17 cellular contexts compared by ENCODE assay signal in the genomic region with DNA sequence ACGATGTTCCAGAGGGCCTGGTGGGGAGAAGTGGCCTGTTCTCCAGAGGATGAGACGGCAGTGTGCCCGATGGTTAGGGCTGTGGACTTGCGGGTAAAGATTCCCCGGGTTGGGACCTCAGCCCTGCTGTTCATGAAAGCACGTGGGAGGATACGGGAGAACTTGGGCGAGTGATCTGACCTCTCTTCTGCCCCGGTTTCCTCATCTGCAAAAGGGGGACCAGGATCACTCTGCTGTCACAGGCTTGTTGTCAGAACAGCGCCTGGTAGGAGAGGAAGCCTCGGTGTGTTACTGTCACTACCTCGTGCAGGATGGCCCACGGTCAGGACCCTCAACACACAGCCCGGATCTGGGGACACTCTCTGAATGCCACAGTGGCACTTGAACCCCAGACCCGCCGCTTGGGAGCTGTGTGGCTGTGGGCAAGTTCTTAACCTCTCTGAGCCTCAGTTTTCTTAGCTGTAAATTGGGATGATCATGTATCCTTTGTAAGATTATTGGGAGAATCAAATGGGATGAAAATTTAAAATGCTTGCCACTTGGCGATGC.
"Had no signal": no experiment of that assay in that cellular context is flagged by ENCODE, and none has a peak within 500 bp of the region (broad histone marks: within the 10 kb centered on the region; RNA-seq: fewer than 3 reads in every experiment).

No MANE protein-coding gene starts in this region.

- H3K36me3 ChIP-seq: right atrium auricular region, sigmoid colon, thyroid gland, vagina had no signal

- H3K27ac Mint-ChIP-seq: dendritic cell treated with granulocyte-macrophage colony-stimulating factor and Interleukin-4, amounts not matched to agents 40 ng/mL and 50 ng/mL, for 4 days; effector memory CD8-positive, alpha-beta T cell; mesothelial cell of epicardium; natural killer cell; type B pancreatic cell had no signal

- H3K4me1 Mint-ChIP-seq: mesothelial cell of epicardium, natural killer cell had no signal

- H3K36me3 Mint-ChIP-seq: mesothelial cell of epicardium, natural killer cell, type B pancreatic cell had no signal

- H3K4me3 Mint-ChIP-seq: dendritic cell treated with granulocyte-macrophage colony-stimulating factor and Interleukin-4, amounts not matched to agents 40 ng/mL and 50 ng/mL, for 4 days; effector memory CD8-positive, alpha-beta T cell; mesothelial cell of epicardium; natural killer cell; type B pancreatic cell had no signal

- DNase-seq: effector memory CD8-positive, alpha-beta T cell; foreskin melanocyte; head of caudate nucleus; hippocampal formation; natural killer cell; sigmoid colon; stimulated activated CD4-positive, alpha-beta T cell treated with anti-CD3 and anti-CD28 coated beads, Interleukin-12 subunit alpha, Interleukin-12 subunit beta, amount 100 ng/mL, for 4 hours; stimulated activated naive CD4-positive, alpha-beta T cell treated with Interleukin-2 at 50 U/mL for 16 hours had no signal

- ATAC-seq: effector memory CD8-positive, alpha-beta T cell; natural killer cell had no signal

- H3K27ac ChIP-seq: right atrium auricular region, sigmoid colon, skin epidermis, thyroid gland, vagina had no signal

- H3K9me3 ChIP-seq: right atrium auricular region, sigmoid colon, thyroid gland, vagina had no signal

- FAIRE-seq: colon, endothelial cell of umbilical vein had no signal

- H3K9me3 Mint-ChIP-seq: dendritic cell treated with granulocyte-macrophage colony-stimulating factor and Interleukin-4, amounts not matched to agents 40 ng/mL and 50 ng/mL, for 4 days; effector memory CD8-positive, alpha-beta T cell; mesothelial cell of epicardium; natural killer cell; type B pancreatic cell had no signal

- H3K4me3 ChIP-seq: right atrium auricular region, sigmoid colon, skin epidermis, thyroid gland, vagina had no signal

- H3K27me3 ChIP-seq: right atrium auricular region, sigmoid colon, thyroid gland, vagina had no signal

- H3K4me1 ChIP-seq: right atrium auricular region, sigmoid colon, thyroid gland, vagina had no signal

- H3K27me3 Mint-ChIP-seq: dendritic cell treated with granulocyte-macrophage colony-stimulating factor and Interleukin-4, amounts not matched to agents 40 ng/mL and 50 ng/mL, for 4 days; type B pancreatic cell had no signal
